Comparison of ENCODE assay signal across 23 cellular contexts in the genomic region with DNA sequence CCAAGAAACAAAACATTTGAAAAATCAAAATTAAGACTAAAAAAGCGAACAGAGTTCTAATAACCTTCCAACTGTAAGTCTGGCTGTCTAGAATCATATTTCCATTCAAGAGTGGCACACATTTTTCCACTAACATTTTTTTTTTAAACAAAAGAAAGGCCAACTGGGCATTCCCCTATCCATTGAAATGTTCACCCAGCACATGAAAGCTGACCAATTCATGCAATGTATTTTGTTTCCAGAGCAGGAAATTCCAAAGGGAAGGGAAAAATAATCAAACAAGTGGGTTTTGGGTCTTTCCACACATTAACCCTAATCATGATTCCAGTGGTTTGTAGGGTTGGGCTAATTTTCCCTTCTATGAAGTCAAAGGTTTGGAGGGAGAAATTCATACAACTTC.
"Had no signal": no experiment of that assay in that cellular context is flagged by ENCODE, and none has a peak within 500 bp of the region (broad histone marks: within the 10 kb centered on the region; RNA-seq: fewer than 3 reads in every experiment).

No MANE protein-coding gene starts in this region.

- H3K9me3 Mint-ChIP-seq: memory B cell; naive thymus-derived CD4-positive, alpha-beta T cell; natural killer cell treated with Interleukin-12 subunit alpha and Interleukin-12 subunit beta and Interleukin-15 and Interleukin-18, amount 100 ng/mL, for 72 hours; stimulated activated effector memory CD8-positive, alpha-beta T cell treated with anti-CD3 and anti-CD28 coated beads, Interleukin-12 subunit alpha, Interleukin-12 subunit beta, amount 100 ng/mL, for 72 hours; stimulated activated naive CD8-positive, alpha-beta T cell treated with anti-CD3 and anti-CD28 coated beads, Interleukin-15, Interleukin-2, amounts not matched to agents 100 ng/mL and 50 ng/mL, for 24 hours had no signal

- ATAC-seq: mucosa of descending colon; naive thymus-derived CD4-positive, alpha-beta T cell; natural killer cell treated with Interleukin-12 subunit alpha and Interleukin-12 subunit beta and Interleukin-15 and Interleukin-18, amount 100 ng/mL, for 72 hours; right cardiac atrium; stimulated activated effector memory CD8-positive, alpha-beta T cell treated with anti-CD3 and anti-CD28 coated beads, Interleukin-12 subunit alpha, Interleukin-12 subunit beta, amount 100 ng/mL, for 72 hours; upper lobe of right lung had no signal

- H3K4me1 Mint-ChIP-seq: stimulated activated effector memory CD8-positive, alpha-beta T cell treated with anti-CD3 and anti-CD28 coated beads, Interleukin-12 subunit alpha, Interleukin-12 subunit beta, amount 100 ng/mL, for 72 hours had no signal

- H3K36me3 Mint-ChIP-seq: memory B cell; naive thymus-derived CD4-positive, alpha-beta T cell; natural killer cell treated with Interleukin-12 subunit alpha and Interleukin-12 subunit beta and Interleukin-15 and Interleukin-18, amount 100 ng/mL, for 72 hours; stimulated activated effector memory CD8-positive, alpha-beta T cell treated with anti-CD3 and anti-CD28 coated beads, Interleukin-12 subunit alpha, Interleukin-12 subunit beta, amount 100 ng/mL, for 72 hours had no signal

- H3K27me3 ChIP-seq: ovary, sigmoid colon, spleen, suprapubic skin, tibial artery, upper lobe of right lung had no signal

- H3K27ac Mint-ChIP-seq: memory B cell; naive thymus-derived CD4-positive, alpha-beta T cell; natural killer cell treated with Interleukin-12 subunit alpha and Interleukin-12 subunit beta and Interleukin-15 and Interleukin-18, amount 100 ng/mL, for 72 hours; stimulated activated effector memory CD8-positive, alpha-beta T cell treated with anti-CD3 and anti-CD28 coated beads, Interleukin-12 subunit alpha, Interleukin-12 subunit beta, amount 100 ng/mL, for 72 hours; stimulated activated naive CD8-positive, alpha-beta T cell treated with anti-CD3 and anti-CD28 coated beads, Interleukin-15, Interleukin-2, amounts not matched to agents 100 ng/mL and 50 ng/mL, for 24 hours had no signal

- H3K4me1 ChIP-seq: prostate gland had no signal

- H3K9me3 ChIP-seq: left ventricle myocardium inferior, mucosa of descending colon, ovary, prostate gland, sigmoid colon, spleen, suprapubic skin, thoracic aorta, tibial artery, upper lobe of right lung had no signal

- H3K36me3 ChIP-seq: ovary, prostate gland, sigmoid colon, thoracic aorta, tibial artery, upper lobe of right lung had no signal

- DNase-seq: islet precursor cell; left ventricle myocardium inferior; midbrain; mucosa of descending colon; naive thymus-derived CD4-positive, alpha-beta T cell; ovary; right cardiac atrium; small intestine; spleen; stimulated activated CD4-positive, alpha-beta T cell treated with anti-CD3 and anti-CD28 coated beads, Interleukin-4, amount 100 ng/mL, for 24 hours; stimulated activated naive CD4-positive, alpha-beta T cell; tibial artery; trophoblast cell; upper lobe of right lung had no signal

- H3K27me3 Mint-ChIP-seq: stimulated activated naive CD8-positive, alpha-beta T cell treated with anti-CD3 and anti-CD28 coated beads, Interleukin-15, Interleukin-2, amounts not matched to agents 100 ng/mL and 50 ng/mL, for 24 hours had no signal

- H3K27ac ChIP-seq: left ventricle myocardium inferior, ovary, prostate gland, sigmoid colon, suprapubic skin, thoracic aorta, tibial artery, upper lobe of right lung had no signal

- H3K4me3 Mint-ChIP-seq: memory B cell; naive thymus-derived CD4-positive, alpha-beta T cell; natural killer cell treated with Interleukin-12 subunit alpha and Interleukin-12 subunit beta and Interleukin-15 and Interleukin-18, amount 100 ng/mL, for 72 hours; stimulated activated effector memory CD8-positive, alpha-beta T cell treated with anti-CD3 and anti-CD28 coated beads, Interleukin-12 subunit alpha, Interleukin-12 subunit beta, amount 100 ng/mL, for 72 hours; stimulated activated naive CD8-positive, alpha-beta T cell treated with anti-CD3 and anti-CD28 coated beads, Interleukin-15, Interleukin-2, amounts not matched to agents 100 ng/mL and 50 ng/mL, for 24 hours had no signal

- H3K4me3 ChIP-seq: left ventricle myocardium inferior, lung, mucosa of descending colon, ovary, prostate gland, sigmoid colon, spleen, suprapubic skin, thoracic aorta, tibial artery, upper lobe of right lung had no signal
